13 cellular contexts compared by ENCODE assay signal in the genomic region with DNA sequence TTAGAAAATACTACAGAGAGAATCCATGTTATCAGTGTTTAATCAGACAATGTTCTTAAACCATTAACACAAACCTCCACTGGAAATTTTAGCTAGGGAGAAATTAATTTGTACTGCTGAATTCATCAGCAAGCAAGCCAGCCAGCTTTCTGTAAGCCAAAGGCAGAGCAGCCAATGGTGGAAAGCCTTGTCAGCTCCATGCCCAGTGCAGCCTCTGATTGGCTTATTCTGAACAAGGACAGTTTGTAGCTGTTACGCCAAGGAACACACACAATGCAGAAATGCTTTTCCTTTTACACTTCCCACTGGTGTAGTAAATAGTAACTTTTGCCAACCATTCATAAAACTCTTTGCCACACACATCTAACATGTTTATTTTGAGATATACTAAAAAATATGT.
A peak's percentile ranks its signal among the peaks of the same experiment; 100 is the strongest.
DNase-seq lines count a peak whose midpoint lies in the region; ATAC-seq and TF ChIP-seq lines count a peak whose summit lies in the region.
"Had no signal": no experiment of that assay in that cellular context is flagged by ENCODE, and none has a peak within 500 bp of the region (broad histone marks: within the 10 kb centered on the region; RNA-seq: fewer than 3 reads in every experiment).

No MANE protein-coding gene starts in this region.

- H3K79me2 ChIP-seq in mesendoderm (ENCODE audit: control insufficient read depth, insufficient read depth, low read length) = no peaks in the 10 kb centered on the region

- no peak for TF ChIP-seq CTCF in fibroblast of mammary gland (conservative IDR thresholded peaks at IDR 0.05; ENCODE audit: control insufficient read depth, insufficient read depth, low read depth, low read length)
- TF ChIP-seq CTCF in upper lobe of right lung (IDR thresholded peaks at IDR 0.05) = no peak

- intact Hi-C loops in upper lobe of right lung (cut with DNase I) = no loop called here

- no peak overlapping the region for H3K23ac ChIP-seq in mesendoderm (ENCODE audit: low read length)

- H3K36me3 ChIP-seq in mesendoderm (ENCODE audit: control insufficient read depth, insufficient read depth, low read length) (no peaks in the 10 kb centered on the region), upper lobe of right lung (no peaks in the 10 kb centered on the region)
- H3K36me3 ChIP-seq: prostate gland had no signal

- H2AK5ac ChIP-seq in mesendoderm (ENCODE audit: low read length) = no peak overlapping the region

- H3K9me3 ChIP-seq in upper lobe of right lung = no peaks in the 10 kb centered on the region
- H3K9me3 ChIP-seq: A549, prostate gland had no signal

- no peaks in the 10 kb centered on the region for H3K4me1 ChIP-seq in mesendoderm (ENCODE audit: control insufficient read depth, low read depth, low read length)
- H3K4me1 ChIP-seq in upper lobe of right lung = no peaks in the 10 kb centered on the region
- H3K4me1 ChIP-seq: A549, prostate gland had no signal

- H2BK5ac ChIP-seq in mesendoderm (ENCODE audit: low read length) = no peak overlapping the region

- peak; percentile 46 for ATAC-seq in upper lobe of right lung
- ATAC-seq: A549 had no signal

- WGBS in mesendoderm (ENCODE audit: extremely low coverage, insufficient coverage, low lambda C conversion rate) = no CpG with 5 or more reads among the region's 1 CpG

- H3K4me2 ChIP-seq in mesendoderm (ENCODE audit: low read length) = no peak overlapping the region
- H3K4me2 ChIP-seq: A549 had no signal

- DNase-seq in NCI-H748 (lab: John Stamatoyannopoulos, UW; ENCODE audit: unreplicated experiment) = peak; percentile 17
- no peak for DNase-seq in NCI-H748 treated with DMSO at 0.1 percent for 48 hours (lab: John Stamatoyannopoulos, UW)
- peak; percentile 40 for DNase-seq in fibroblast of mammary gland (ENCODE audit: low read depth)
- DNase-seq in mesendoderm = peak; percentile 14
- DNase-seq in upper lobe of right lung = no peak
- no peak for DNase-seq in stimulated activated CD4-positive, alpha-beta T cell treated with anti-CD3 and anti-CD28 coated beads, Interleukin-4, amount 100 ng/mL, for 24 hours
- DNase-seq in activated effector memory CD4-positive, alpha-beta T cell treated with anti-CD3 and anti-CD28 coated beads, Interleukin-2, amount 50 U/mL, for 16 hours = no peak
- DNase-seq in activated gamma-delta T cell (lab: John Stamatoyannopoulos, UW) = no peak
- DNase-seq: activated B cell treated with CpG ODN at 0.5 μM for 24 hours, activated gamma-delta T cell treated with Interleukin-2 at 50 U/mL for 16 hours, NCI-H2081 had no signal

- no peak overlapping the region for H3K4me3 ChIP-seq in fibroblast of mammary gland (ENCODE audit: control insufficient read depth, low read depth, low read length)
- no peak overlapping the region for H3K4me3 ChIP-seq in mesendoderm (ENCODE audit: low read length)
- H3K4me3 ChIP-seq in upper lobe of right lung = no peak overlapping the region
- H3K4me3 ChIP-seq: A549, prostate gland had no signal

- no peaks in the 10 kb centered on the region for H3K27me3 ChIP-seq in mesendoderm (ENCODE audit: insufficient read depth, low read length, poor library complexity)
- H3K27me3 ChIP-seq in upper lobe of right lung = no peaks in the 10 kb centered on the region

- H4K5ac ChIP-seq in mesendoderm (ENCODE audit: low read length) = no peak overlapping the region

- H4K8ac ChIP-seq in mesendoderm (ENCODE audit: low read depth, low read length) = no peak overlapping the region

- no peak overlapping the region for H3K18ac ChIP-seq in mesendoderm (ENCODE audit: low read length)

- no peak overlapping the region for H3K27ac ChIP-seq in mesendoderm (ENCODE audit: low read depth, low read length)
- H3K27ac ChIP-seq in upper lobe of right lung = no peak overlapping the region
- H3K27ac ChIP-seq: A549, prostate gland had no signal

- no peak overlapping the region for H3K56ac ChIP-seq in mesendoderm (ENCODE audit: low read length)

- H3K79me1 ChIP-seq in mesendoderm (ENCODE audit: low read length) = no peaks in the 10 kb centered on the region

- H3K9ac ChIP-seq in mesendoderm (ENCODE audit: low read length) = no peak overlapping the region

- H2BK120ac ChIP-seq in mesendoderm (ENCODE audit: low read depth, low read length) = no peak overlapping the region

- no peak overlapping the region for H2BK15ac ChIP-seq in mesendoderm (replicated peaks; ENCODE audit: low read depth)

- no peak overlapping the region for H3K4ac ChIP-seq in mesendoderm (ENCODE audit: low read depth, low read length)

Comparison
In these comparisons a context has a peak if more than half of its experiments do, and no peak if none do; other contexts are left out.
1. DNase-seq: peak in NCI-H748 (single experiment), fibroblast of mammary gland (single experiment) and mesendoderm (single experiment); none in NCI-H748 treated with DMSO at 0.1 percent for 48 hours (single experiment), upper lobe of right lung (single experiment), stimulated activated CD4-positive, alpha-beta T cell treated with anti-CD3 and anti-CD28 coated beads, Interleukin-4, amount 100 ng/mL, for 24 hours (single experiment), activated effector memory CD4-positive, alpha-beta T cell treated with anti-CD3 and anti-CD28 coated beads, Interleukin-2, amount 50 U/mL, for 16 hours (single experiment) and activated gamma-delta T cell (single experiment).